Comparison of ENCODE assay signal across 17 cellular contexts in genomic region chr6:157648561-157648960, GRCh38.
DNase-seq lines count a peak whose midpoint lies in the region; ATAC-seq, FAIRE-seq and TF ChIP-seq lines count a peak whose summit lies in the region.
"Had no signal": no experiment of that assay in that cellular context is flagged by ENCODE, and none has a peak within 500 bp of the region (broad histone marks: within the 10 kb centered on the region; RNA-seq: fewer than 3 reads in every experiment).

No MANE protein-coding gene starts in this region.

- H3K36me3 Mint-ChIP-seq in HFFc6 (ENCODE audit: low read depth), result no peaks in the 10 kb centered on the region

- no peak overlapping the region for H3K4me3 ChIP-seq in WERI-Rb-1 (ENCODE audit: low read depth, low read length)
- no peak overlapping the region for H3K4me3 ChIP-seq in keratinocyte (ENCODE audit: control insufficient read depth in 2 of 3, extremely low read depth in 1 of 3, insufficient read depth in 2 of 3, low read depth in 1 of 3, low read length in 3 of 3)
- no peak overlapping the region for H3K4me3 ChIP-seq in left ventricle myocardium inferior
- H3K4me3 ChIP-seq: ovary had no signal

- H3K27ac Mint-ChIP-seq in HFFc6, result no peak overlapping the region

- H3K79me2 ChIP-seq in keratinocyte (ENCODE audit: control insufficient read depth, insufficient read depth, low read length), result no peaks in the 10 kb centered on the region

- H3K4me1 ChIP-seq in keratinocyte (ENCODE audit: control insufficient read depth, extremely low read depth, insufficient read depth, low read length), result peaks cover 12% of the 10 kb centered on the region
- peaks cover 17% of the 10 kb centered on the region for H3K4me1 ChIP-seq in left ventricle myocardium inferior

- no peaks in the 10 kb centered on the region for H4K20me1 ChIP-seq in keratinocyte (ENCODE audit: control insufficient read depth, extremely low read depth, insufficient read depth, low read length)

- H3K27ac ChIP-seq in WERI-Rb-1, result peak overlapping the region; percentile 69
- no peak overlapping the region for H3K27ac ChIP-seq in keratinocyte (ENCODE audit: control insufficient read depth, insufficient read depth, low read length)
- H3K27ac ChIP-seq in left ventricle myocardium inferior (replicated peaks), result no peak overlapping the region
- H3K27ac ChIP-seq: ovary had no signal

- TF ChIP-seq CTCF in HFFc6 (IDR thresholded peaks at IDR 0.05) (no peak), WERI-Rb-1 (IDR thresholded peaks at IDR 0.05; ENCODE audit: low read depth, low read length) (no peak), keratinocyte (optimal IDR thresholded peaks at IDR 0.05 in 1 of 3, IDR thresholded peaks at IDR 0.05 in 1 of 3, conservative IDR thresholded peaks at IDR 0.05 in 1 of 3; ENCODE audit: extremely low read depth in 1 of 3, insufficient read depth in 2 of 3, low read length in 3 of 3) (no peak), left ventricle myocardium inferior (IDR thresholded peaks at IDR 0.05; ENCODE audit: borderline replicate concordance) (no peak), D721Med (IDR thresholded peaks at IDR 0.05; ENCODE audit: insufficient read depth, missing control alignments) (no peak)

- DNase-seq in A172 (ENCODE audit: low spot score) (peak; percentile 28), HFFc6 (peak; percentile 11), WERI-Rb-1 (peak; percentile 67), keratinocyte (ENCODE audit: low read depth, low spot score) (peak; percentile 33), left ventricle myocardium inferior (no peak), D721Med (ENCODE audit: insufficient read length, low spot score) (no peak)
- DNase-seq: activated T-cell treated with anti-CD3 and anti-CD28 coated beads, Interleukin-2, amount 50 U/mL, for 1 hour; amygdala; Calu3; foreskin melanocyte; NCI-H1048; ovary; stimulated activated CD4-positive, alpha-beta T cell treated with anti-CD3 and anti-CD28 coated beads, Interleukin-12 subunit alpha, Interleukin-12 subunit beta, amount 100 ng/mL, for 4 hours; T-helper 1 cell had no signal

- H2AFZ ChIP-seq in keratinocyte (ENCODE audit: control insufficient read depth, low read length), result no peak overlapping the region

- FAIRE-seq in keratinocyte (lab: Jason Lieb, UNC) (peak; percentile 60), D721Med (lab: Jason Lieb, UNC) (no peak)

- peaks cover 6% of the 10 kb centered on the region for H3K36me3 ChIP-seq in WERI-Rb-1
- H3K36me3 ChIP-seq in keratinocyte (ENCODE audit: control insufficient read depth in 2 of 2, extremely low read depth in 1 of 2, insufficient read depth in 2 of 2, low read length in 2 of 2), result no peaks in the 10 kb centered on the region
- peaks cover 3% of the 10 kb centered on the region for H3K36me3 ChIP-seq in left ventricle myocardium inferior
- H3K36me3 ChIP-seq: ovary had no signal

- H3K4me3 Mint-ChIP-seq in HFFc6, result no peak overlapping the region

- no peak overlapping the region for H3K4me2 ChIP-seq in keratinocyte (ENCODE audit: control insufficient read depth, extremely low read depth, insufficient read depth, low read depth, low read length)

- H3K9ac ChIP-seq in keratinocyte (ENCODE audit: control insufficient read depth, extremely low read depth, insufficient read depth, low read length), result no peak overlapping the region

- H3K4me1 Mint-ChIP-seq in HFFc6 (ENCODE audit: low read depth), result peaks cover 7% of the 10 kb centered on the region

- dilution Hi-C loops in keratinocyte (cut with MboI; ENCODE audit: extremely low pct_ligation_motif_present, low sequenced_read_pairs), result no loop called here

- H3K27me3 Mint-ChIP-seq in HFFc6 (ENCODE audit: insufficient read depth), result no peaks in the 10 kb centered on the region; the same call in 1 of the 2 replicates

- ATAC-seq in GM18511 (IDR thresholded peaks at IDR 0.05; ENCODE audit: unreplicated experiment), result no peak
- ATAC-seq in HG03565 (IDR thresholded peaks at IDR 0.05; ENCODE audit: unreplicated experiment), result no peak
- ATAC-seq: Panc1 had no signal

- intact Hi-C loops in left ventricle myocardium inferior (cut with micrococcal nuclease), result no loop called here

- H3K9me1 ChIP-seq in keratinocyte (ENCODE audit: control insufficient read depth, extremely low read depth, insufficient read depth, low read length), result no peaks in the 10 kb centered on the region

- no peaks in the 10 kb centered on the region for H3K9me3 ChIP-seq in WERI-Rb-1 (ENCODE audit: severe bottlenecking)
- no peaks in the 10 kb centered on the region for H3K9me3 ChIP-seq in keratinocyte (ENCODE audit: control insufficient read depth, low read depth, low read length)
- H3K9me3 ChIP-seq in left ventricle myocardium inferior (replicated peaks), result no peaks in the 10 kb centered on the region
- H3K9me3 ChIP-seq: ovary had no signal

- H3K9me3 Mint-ChIP-seq in HFFc6, result no peaks in the 10 kb centered on the region

- H3K27me3 ChIP-seq in WERI-Rb-1 (ENCODE audit: insufficient read depth, low read depth, severe bottlenecking) (no peaks in the 10 kb centered on the region), keratinocyte (ENCODE audit: control insufficient read depth, extremely low read depth, insufficient read depth, low read length) (no peaks in the 10 kb centered on the region), left ventricle myocardium inferior (ENCODE audit: low read depth) (no peaks in the 10 kb centered on the region)
- H3K27me3 ChIP-seq: ovary had no signal

Comparison
In these comparisons a context has a peak if more than half of its experiments do, and no peak if none do; other contexts are left out.
1. DNase-seq: peak in A172 (single experiment), HFFc6 (single experiment), WERI-Rb-1 (single experiment) and keratinocyte (single experiment); none in left ventricle myocardium inferior (single experiment) and D721Med (single experiment).